ENCODE assay signal across 8 cellular contexts in the genomic region with DNA sequence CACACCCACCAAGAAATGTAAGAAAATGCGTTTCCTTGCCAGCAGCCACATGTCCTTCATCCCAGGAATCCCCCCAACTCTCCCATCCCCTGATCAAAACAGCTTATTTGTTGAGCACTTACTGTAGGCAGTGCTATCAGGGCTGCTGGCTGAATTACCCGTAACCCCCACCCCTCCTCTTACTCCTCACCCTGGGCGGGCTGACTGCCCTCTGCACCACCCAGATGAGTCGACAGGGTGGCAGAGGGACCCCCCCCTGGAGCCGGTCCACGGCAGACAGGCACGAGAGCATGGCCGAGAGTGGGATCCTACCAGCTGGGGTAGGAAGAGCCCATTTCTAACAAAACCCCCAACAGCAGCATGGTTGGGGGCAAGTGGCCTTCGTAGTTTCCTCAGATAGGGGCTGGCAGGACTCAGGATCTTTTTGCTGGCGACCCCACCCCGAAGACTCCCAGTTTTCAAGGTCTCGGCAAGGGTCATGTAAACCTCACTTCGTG. TPM values are rescaled to one million over a fixed set of nuclear protein-coding genes. Genes with fewer than 3 reads are reported as not detected.
DNase-seq lines count a peak whose midpoint lies in the region; ATAC-seq and TF ChIP-seq lines count a peak whose summit lies in the region.

No MANE protein-coding gene starts in this region.

- peak overlapping the region; percentile 81 to 89 for H3K4me3 Mint-ChIP-seq in CD14-positive monocyte
- peak overlapping the region; percentile 84 for H3K4me3 Mint-ChIP-seq in activated T-helper 2 cell treated with anti-CD3 and anti-CD28 coated beads, Interferon-gamma antibody, Interleukin-2, Interleukin-4, amounts not matched to agents 10 μg/mL and 5 μg/mL and 100 μg/mL, durations not matched to agents 14 hours and 24 hours and 36 hours (ENCODE audit: low read depth)

- peaks cover 27 to 44% of the 10 kb centered on the region in 2 donors for H3K36me3 Mint-ChIP-seq in CD14-positive monocyte
- H3K36me3 Mint-ChIP-seq in activated T-helper 2 cell treated with anti-CD3 and anti-CD28 coated beads, Interferon-gamma antibody, Interleukin-2, Interleukin-4, amounts not matched to agents 10 μg/mL and 5 μg/mL and 100 μg/mL, durations not matched to agents 14 hours and 24 hours and 36 hours (ENCODE audit: low read depth): peaks cover 66% of the 10 kb centered on the region

- peaks cover 0 to 49% (median 18%) of the 10 kb centered on the region in 6 donors for H3K36me3 ChIP-seq in spleen

- H3K4me3 ChIP-seq in spleen: peak overlapping the region in 6 of 8 donors; percentile 5 to 80 (median 70)

- TF ChIP-seq CTCF in CD14-positive monocyte (IDR thresholded peaks at IDR 0.05): peak; percentile 63
- no peak for TF ChIP-seq CTCF in spleen (IDR thresholded peaks at IDR 0.05 in 8 of 11, conservative IDR thresholded peaks at IDR 0.05 in 3 of 11)

- WGBS in spleen, 5 donors: 0 to 2% (median 1%) methylated on average over 8 to 13 of the region's 13 CpGs

- ATAC-seq in HG03064 (IDR thresholded peaks at IDR 0.05; ENCODE audit: low read depth, unreplicated experiment): peak; percentile 1
- ATAC-seq in left ventricle myocardium superior: no peak

- H3K27ac Mint-ChIP-seq in CD14-positive monocyte: peak overlapping the region; percentile 88 to 98 (median 93)
- peak overlapping the region; percentile 94 for H3K27ac Mint-ChIP-seq in activated T-helper 2 cell treated with anti-CD3 and anti-CD28 coated beads, Interferon-gamma antibody, Interleukin-2, Interleukin-4, amounts not matched to agents 10 μg/mL and 5 μg/mL and 100 μg/mL, durations not matched to agents 14 hours and 24 hours and 36 hours

- DNase-seq in CD14-positive monocyte (ENCODE audit: low spot score) (no peak), left ventricle myocardium superior (peak; percentile 64), spleen (peak; percentile 89), DMS 273 (lab: John Stamatoyannopoulos, UW; ENCODE audit: unreplicated experiment) (no peak), pons (ENCODE audit: low spot score) (no peak)
- DNase-seq in activated T-helper 2 cell treated with anti-CD3 and anti-CD28 coated beads, Interferon-gamma antibody, Interleukin-2, Interleukin-4, amounts not matched to agents 10 μg/mL and 5 μg/mL and 100 μg/mL, durations not matched to agents 14 hours and 24 hours and 36 hours (ENCODE audit: low spot score): no peak
- DNase-seq in stimulated activated CD4-positive, alpha-beta T cell treated with anti-CD3 and anti-CD28 coated beads, Interleukin-12 subunit alpha, Interleukin-12 subunit beta, amount 100 ng/mL, for 4 hours: no peak

- H3K27me3 Mint-ChIP-seq in CD14-positive monocyte (ENCODE audit: low read depth in 3 of 3): peaks cover 0 to 2% (median 0%) of the 10 kb centered on the region in 3 donors
- no peaks in the 10 kb centered on the region for H3K27me3 Mint-ChIP-seq in activated T-helper 2 cell treated with anti-CD3 and anti-CD28 coated beads, Interferon-gamma antibody, Interleukin-2, Interleukin-4, amounts not matched to agents 10 μg/mL and 5 μg/mL and 100 μg/mL, durations not matched to agents 14 hours and 24 hours and 36 hours (ENCODE audit: low read depth)

- H3K9me3 ChIP-seq in spleen: no peaks in the 10 kb centered on the region

- H3K4me1 Mint-ChIP-seq in CD14-positive monocyte: peaks cover 66% of the 10 kb centered on the region
- peaks cover 57% of the 10 kb centered on the region for H3K4me1 Mint-ChIP-seq in activated T-helper 2 cell treated with anti-CD3 and anti-CD28 coated beads, Interferon-gamma antibody, Interleukin-2, Interleukin-4, amounts not matched to agents 10 μg/mL and 5 μg/mL and 100 μg/mL, durations not matched to agents 14 hours and 24 hours and 36 hours (ENCODE audit: low read depth)

- peaks cover 73 to 100% (median 99%) of the 10 kb centered on the region in 6 donors for H3K4me1 ChIP-seq in spleen

- H3K27me3 ChIP-seq in spleen (replicated peaks in 1 of 7): no peaks in the 10 kb centered on the region

- peak overlapping the region; percentile 93 to 100 (median 100) for H3K27ac ChIP-seq in spleen

- no peak for TF ChIP-seq POLR2A in spleen (IDR thresholded peaks at IDR 0.05)

- intact Hi-C loops in CD14-positive monocyte (cut with micrococcal nuclease): loop anchor here (1.0 to 10.0 kb wide), 10 partner anchors 9 to 290 kb away; partner anchors contain the start of genes PSMD9 (in 2 of the 2) and ORAI1 (in 1 of the 2)
- intact Hi-C loops in activated T-helper 2 cell treated with anti-CD3 and anti-CD28 coated beads, Interferon-gamma antibody, Interleukin-2, Interleukin-4, amounts not matched to agents 10 μg/mL and 5 μg/mL and 100 μg/mL, durations not matched to agents 14 hours and 24 hours and 36 hours (cut with micrococcal nuclease): loop anchor here (1.0 to 5.0 kb wide), 8 partner anchors 8 to 167 kb away; partner anchors contain the start of genes ORAI1, PSMD9 and TMEM120B
- intact Hi-C loops in left ventricle myocardium superior (cut with micrococcal nuclease): loop anchor here (10.0 kb wide), 1 partner anchor 90 kb away; the partner anchor contains the start of gene PSMD9
- intact Hi-C loops in spleen (cut with DNase I; ENCODE audit: low total_unique reads): loop anchor here (5.0 kb wide), 1 partner anchor 97 kb away; no protein-coding TSS in a partner anchor

- H3K9me3 Mint-ChIP-seq in CD14-positive monocyte: peaks cover 0 to 3% (median 0%) of the 10 kb centered on the region in 7 donors
- H3K9me3 Mint-ChIP-seq in activated T-helper 2 cell treated with anti-CD3 and anti-CD28 coated beads, Interferon-gamma antibody, Interleukin-2, Interleukin-4, amounts not matched to agents 10 μg/mL and 5 μg/mL and 100 μg/mL, durations not matched to agents 14 hours and 24 hours and 36 hours: no peaks in the 10 kb centered on the region

RNA-seq across cellular contexts. Expression of gene RHOF, which starts 1.1 kb away (rescaled TPM):
- polyA plus RNA-seq in CD14-positive monocyte: 10 to 100 TPM in 1 of 2 donors, 1 to 10 TPM in 1; 7.1 to 13.6 TPM
- total RNA-seq in activated T-helper 2 cell treated with anti-CD3 and anti-CD28 coated beads, Interferon-gamma antibody, Interleukin-2, Interleukin-4, amounts not matched to agents 10 μg/mL and 5 μg/mL and 100 μg/mL, durations not matched to agents 14 hours and 24 hours and 36 hours: 115 and 119 TPM in 2 replicates
- 48.3 TPM for total RNA-seq in left ventricle myocardium superior
- total RNA-seq in spleen: 10 to 100 TPM; 45.2 to 71.7 (median 54.6) TPM
- 10 to 100 TPM; 18.4 to 29.4 (median 20.3) TPM for polyA plus RNA-seq in spleen

RNA-seq across cellular contexts. Expression of gene SETD1B, which starts 9.2 kb away (rescaled TPM):
- polyA plus RNA-seq in CD14-positive monocyte: under 1 TPM; 0.28 to 0.60 TPM
- total RNA-seq in activated T-helper 2 cell treated with anti-CD3 and anti-CD28 coated beads, Interferon-gamma antibody, Interleukin-2, Interleukin-4, amounts not matched to agents 10 μg/mL and 5 μg/mL and 100 μg/mL, durations not matched to agents 14 hours and 24 hours and 36 hours: 23.3 and 24.0 TPM in 2 replicates
- 9.0 TPM for total RNA-seq in left ventricle myocardium superior
- 10 to 100 TPM; 19.9 to 37.7 (median 31.8) TPM for total RNA-seq in spleen
- polyA plus RNA-seq in spleen: 10 to 100 TPM in 1 of 3 donors, 1 to 10 TPM in 2; 3.3 to 11.9 (median 5.3) TPM

Comparison
In these comparisons a context has a peak if more than half of its experiments do, and no peak if none do; other contexts are left out.
1. DNase-seq: peak in left ventricle myocardium superior (single experiment) and spleen (single experiment); none in CD14-positive monocyte (single experiment), activated T-helper 2 cell treated with anti-CD3 and anti-CD28 coated beads, Interferon-gamma antibody, Interleukin-2, Interleukin-4, amounts not matched to agents 10 μg/mL and 5 μg/mL and 100 μg/mL, durations not matched to agents 14 hours and 24 hours and 36 hours (single experiment), DMS 273 (single experiment), pons (single experiment) and stimulated activated CD4-positive, alpha-beta T cell treated with anti-CD3 and anti-CD28 coated beads, Interleukin-12 subunit alpha, Interleukin-12 subunit beta, amount 100 ng/mL, for 4 hours (single experiment).